20 cellular contexts compared by ENCODE assay signal in genomic region chr11:109039611-109040010, GRCh38.
DNase-seq lines count a peak whose midpoint lies in the region; ATAC-seq, FAIRE-seq and TF ChIP-seq lines count a peak whose summit lies in the region.
"Had no signal": no experiment of that assay in that cellular context is flagged by ENCODE, and none has a peak within 500 bp of the region (broad histone marks: within the 10 kb centered on the region; RNA-seq: fewer than 3 reads in every experiment).

No MANE protein-coding gene starts in this region.

- no peaks in the 10 kb centered on the region for H3K27me3 Mint-ChIP-seq in HFFc6 (ENCODE audit: insufficient read depth)

- FAIRE-seq in bronchial epithelial cell (lab: Jason Lieb, UNC) (no peak), GM12891 (lab: Jason Lieb, UNC) (no peak)
- FAIRE-seq: A204.1, D721Med, G401.6, GM12892, GM19239 had no signal

- H3K79me2 ChIP-seq in PC-3 (ENCODE audit: low read length), result no peaks in the 10 kb centered on the region

- no peaks in the 10 kb centered on the region for H3K9me3 Mint-ChIP-seq in HFFc6
- H3K9me3 Mint-ChIP-seq: CD8-positive, alpha-beta T cell; H9 had no signal

- H3K27ac Mint-ChIP-seq in HFFc6, result peak overlapping the region; percentile 38; the same call in 1 of the 2 replicates
- H3K27ac Mint-ChIP-seq: CD14-positive monocyte; CD8-positive, alpha-beta T cell; H9 had no signal

- no peak for TF ChIP-seq CTCF in HFFc6 (IDR thresholded peaks at IDR 0.05)
- no peak for TF ChIP-seq CTCF in bronchial epithelial cell (IDR thresholded peaks at IDR 0.05; ENCODE audit: insufficient read depth, low read length, severe bottlenecking)
- TF ChIP-seq CTCF in fibroblast of the aortic adventitia (IDR thresholded peaks at IDR 0.05; ENCODE audit: insufficient read depth, low read length), result no peak
- TF ChIP-seq CTCF in PC-3 (conservative IDR thresholded peaks at IDR 0.05; ENCODE audit: low read depth, low read length), result no peak

- DNase-seq in HFFc6, result no peak
- peak; percentile 7 for DNase-seq in NCI-H774 (lab: John Stamatoyannopoulos, UW)
- peak; percentile 16 for DNase-seq in bronchial epithelial cell (ENCODE audit: low read depth)
- peak; percentile 23 for DNase-seq in fibroblast of the aortic adventitia (ENCODE audit: low read depth)
- DNase-seq in PC-3, result no peak
- DNase-seq in NCI-H1092 (lab: John Stamatoyannopoulos, UW), result no peak
- DNase-seq in GM12891 (ENCODE audit: insufficient read length, low spot score), result no peak
- DNase-seq: CD8-positive, alpha-beta T cell; COR-L47; DMS153; DMS79 treated with DMSO at 0.1 percent for 48 hours; EL; GOT3 had no signal

- no peaks in the 10 kb centered on the region for H3K9me2 ChIP-seq in PC-3 (replicated peaks; ENCODE audit: low read length)

- no peak overlapping the region for H3K4me3 ChIP-seq in bronchial epithelial cell (ENCODE audit: low read depth, low read length)
- H3K4me3 ChIP-seq in fibroblast of the aortic adventitia (ENCODE audit: low read depth, low read length), result no peak overlapping the region
- H3K4me3 ChIP-seq in PC-3 (ENCODE audit: low read length), result no peak overlapping the region

- H3K9ac ChIP-seq in PC-3 (ENCODE audit: low read length), result no peak overlapping the region

- TF ChIP-seq POLR2A in GM12891 (IDR thresholded peaks at IDR 0.05; ENCODE audit: low read depth, low read length), result no peak

- peaks cover 65% of the 10 kb centered on the region for H3K4me1 Mint-ChIP-seq in HFFc6 (ENCODE audit: low read depth)
- H3K4me1 Mint-ChIP-seq: CD14-positive monocyte had no signal

- no peak overlapping the region for H2AFZ ChIP-seq in PC-3 (ENCODE audit: low read length)

- no peaks in the 10 kb centered on the region for H4K20me1 ChIP-seq in PC-3 (ENCODE audit: low read length)

- no peak for ATAC-seq in PC-3
- ATAC-seq: CD8-positive, alpha-beta T cell had no signal

- H3F3A ChIP-seq in PC-3 (ENCODE audit: low read length, unreplicated experiment), result no peaks in the 10 kb centered on the region

- no peak overlapping the region for H3K4me2 ChIP-seq in PC-3 (ENCODE audit: low read length)

- CTCF ChIA-PET in PC-3 (lab: Charles Lee), result interaction anchor here (0.5 kb wide), 1 partner anchor 761 kb away, joined by 4 read pairs; no protein-coding TSS in a partner anchor

- H3K9me3 ChIP-seq in PC-3 (ENCODE audit: low read length), result no peaks in the 10 kb centered on the region

- H3K27me3 ChIP-seq in bronchial epithelial cell (ENCODE audit: control insufficient read depth, insufficient read depth, low read length) (no peaks in the 10 kb centered on the region), PC-3 (ENCODE audit: low read length) (no peaks in the 10 kb centered on the region)

- intact Hi-C loops in PC-3 (cut with micrococcal nuclease), result no loop called here

- POLR2A ChIA-PET in PC-3 (lab: Charles Lee; ENCODE audit: unreplicated experiment), result no interaction called here

- no TSS peak for BruUV-seq in PC-3 (replicated peaks; lab: Mats Ljungman, UMichigan)

- H3K4me1 ChIP-seq in PC-3 (ENCODE audit: insufficient read depth, low read length), result no peaks in the 10 kb centered on the region; the same call in 1 of the 2 replicates

- H3K27ac ChIP-seq in PC-3 (ENCODE audit: low read length), result no peak overlapping the region

- H3K4me3 Mint-ChIP-seq in HFFc6, result no peak overlapping the region
- H3K4me3 Mint-ChIP-seq: CD14-positive monocyte; CD8-positive, alpha-beta T cell; H9 had no signal

- H3K36me3 Mint-ChIP-seq in HFFc6 (ENCODE audit: low read depth), result no peaks in the 10 kb centered on the region; the same call in 1 of the 2 replicates
- H3K36me3 Mint-ChIP-seq: CD14-positive monocyte; CD8-positive, alpha-beta T cell had no signal

- H3K36me3 ChIP-seq in bronchial epithelial cell (ENCODE audit: control insufficient read depth, insufficient read depth, low read length), result no peaks in the 10 kb centered on the region
- H3K36me3 ChIP-seq in PC-3 (ENCODE audit: low read depth, low read length), result no peaks in the 10 kb centered on the region

TF ChIP-seq in GM12891, 5 proteins besides CTCF, POLR2A, EP300 and RAD21:
- TF ChIP-seq SPI1 (IDR thresholded peaks at IDR 0.05; ENCODE audit: low read depth, low read length) (no peak), POLR2AphosphoS5 (IDR thresholded peaks at IDR 0.05; ENCODE audit: low read depth, low read length) (no peak), TAF1 (IDR thresholded peaks at IDR 0.05; ENCODE audit: low read depth, low read length) (no peak), POU2F2 (IDR thresholded peaks at IDR 0.05; ENCODE audit: low read depth, low read length) (no peak), PAX5 (IDR thresholded peaks at IDR 0.05; ENCODE audit: insufficient read depth, low read length, severe bottlenecking) (no peak)

Comparison
In these comparisons a context has a peak if more than half of its experiments do, and no peak if none do; other contexts are left out.
1. DNase-seq: peak in NCI-H774 (single experiment), bronchial epithelial cell (single experiment) and fibroblast of the aortic adventitia (single experiment); none in HFFc6 (single experiment), PC-3 (single experiment), NCI-H1092 (single experiment) and GM12891 (single experiment).